In the genomic region with DNA sequence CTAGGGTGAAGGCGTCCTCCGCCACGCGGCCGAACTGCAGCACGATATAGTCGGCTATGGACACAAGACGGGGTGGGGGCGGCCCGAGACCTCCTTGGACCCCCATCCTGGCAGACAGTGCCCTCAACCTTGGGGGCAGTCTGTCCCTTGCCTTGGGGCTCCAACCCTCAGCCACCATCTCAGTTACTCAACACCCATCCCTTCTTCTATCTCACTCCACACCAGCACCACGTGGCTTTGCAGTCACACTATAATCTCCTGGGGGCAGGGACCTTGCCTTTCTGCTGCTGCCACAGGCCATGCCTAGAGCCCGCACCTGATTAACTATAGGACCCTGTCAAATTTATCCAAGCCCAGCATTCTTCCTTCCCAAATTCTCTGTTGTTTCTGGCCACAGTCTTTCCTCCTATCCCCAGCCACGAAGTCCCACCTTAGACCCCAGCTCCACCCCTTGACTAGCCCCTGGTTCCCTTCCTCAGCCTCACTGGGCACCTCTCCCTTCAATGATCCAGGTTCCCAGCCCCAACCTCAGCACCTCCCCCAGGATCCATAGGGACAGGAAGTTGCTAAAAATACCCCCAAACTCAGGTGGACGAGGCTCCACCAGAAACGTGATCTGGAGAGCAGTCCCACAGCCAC, we compare ENCODE assay signal across 1 cellular context.
TF ChIP-seq lines count a peak whose summit lies in the region.

No MANE protein-coding gene starts in this region.

TF ChIP-seq in GM23338, 12 proteins besides CTCF, POLR2A, EP300 and RAD21:
- TF ChIP-seq, protein P1, sequence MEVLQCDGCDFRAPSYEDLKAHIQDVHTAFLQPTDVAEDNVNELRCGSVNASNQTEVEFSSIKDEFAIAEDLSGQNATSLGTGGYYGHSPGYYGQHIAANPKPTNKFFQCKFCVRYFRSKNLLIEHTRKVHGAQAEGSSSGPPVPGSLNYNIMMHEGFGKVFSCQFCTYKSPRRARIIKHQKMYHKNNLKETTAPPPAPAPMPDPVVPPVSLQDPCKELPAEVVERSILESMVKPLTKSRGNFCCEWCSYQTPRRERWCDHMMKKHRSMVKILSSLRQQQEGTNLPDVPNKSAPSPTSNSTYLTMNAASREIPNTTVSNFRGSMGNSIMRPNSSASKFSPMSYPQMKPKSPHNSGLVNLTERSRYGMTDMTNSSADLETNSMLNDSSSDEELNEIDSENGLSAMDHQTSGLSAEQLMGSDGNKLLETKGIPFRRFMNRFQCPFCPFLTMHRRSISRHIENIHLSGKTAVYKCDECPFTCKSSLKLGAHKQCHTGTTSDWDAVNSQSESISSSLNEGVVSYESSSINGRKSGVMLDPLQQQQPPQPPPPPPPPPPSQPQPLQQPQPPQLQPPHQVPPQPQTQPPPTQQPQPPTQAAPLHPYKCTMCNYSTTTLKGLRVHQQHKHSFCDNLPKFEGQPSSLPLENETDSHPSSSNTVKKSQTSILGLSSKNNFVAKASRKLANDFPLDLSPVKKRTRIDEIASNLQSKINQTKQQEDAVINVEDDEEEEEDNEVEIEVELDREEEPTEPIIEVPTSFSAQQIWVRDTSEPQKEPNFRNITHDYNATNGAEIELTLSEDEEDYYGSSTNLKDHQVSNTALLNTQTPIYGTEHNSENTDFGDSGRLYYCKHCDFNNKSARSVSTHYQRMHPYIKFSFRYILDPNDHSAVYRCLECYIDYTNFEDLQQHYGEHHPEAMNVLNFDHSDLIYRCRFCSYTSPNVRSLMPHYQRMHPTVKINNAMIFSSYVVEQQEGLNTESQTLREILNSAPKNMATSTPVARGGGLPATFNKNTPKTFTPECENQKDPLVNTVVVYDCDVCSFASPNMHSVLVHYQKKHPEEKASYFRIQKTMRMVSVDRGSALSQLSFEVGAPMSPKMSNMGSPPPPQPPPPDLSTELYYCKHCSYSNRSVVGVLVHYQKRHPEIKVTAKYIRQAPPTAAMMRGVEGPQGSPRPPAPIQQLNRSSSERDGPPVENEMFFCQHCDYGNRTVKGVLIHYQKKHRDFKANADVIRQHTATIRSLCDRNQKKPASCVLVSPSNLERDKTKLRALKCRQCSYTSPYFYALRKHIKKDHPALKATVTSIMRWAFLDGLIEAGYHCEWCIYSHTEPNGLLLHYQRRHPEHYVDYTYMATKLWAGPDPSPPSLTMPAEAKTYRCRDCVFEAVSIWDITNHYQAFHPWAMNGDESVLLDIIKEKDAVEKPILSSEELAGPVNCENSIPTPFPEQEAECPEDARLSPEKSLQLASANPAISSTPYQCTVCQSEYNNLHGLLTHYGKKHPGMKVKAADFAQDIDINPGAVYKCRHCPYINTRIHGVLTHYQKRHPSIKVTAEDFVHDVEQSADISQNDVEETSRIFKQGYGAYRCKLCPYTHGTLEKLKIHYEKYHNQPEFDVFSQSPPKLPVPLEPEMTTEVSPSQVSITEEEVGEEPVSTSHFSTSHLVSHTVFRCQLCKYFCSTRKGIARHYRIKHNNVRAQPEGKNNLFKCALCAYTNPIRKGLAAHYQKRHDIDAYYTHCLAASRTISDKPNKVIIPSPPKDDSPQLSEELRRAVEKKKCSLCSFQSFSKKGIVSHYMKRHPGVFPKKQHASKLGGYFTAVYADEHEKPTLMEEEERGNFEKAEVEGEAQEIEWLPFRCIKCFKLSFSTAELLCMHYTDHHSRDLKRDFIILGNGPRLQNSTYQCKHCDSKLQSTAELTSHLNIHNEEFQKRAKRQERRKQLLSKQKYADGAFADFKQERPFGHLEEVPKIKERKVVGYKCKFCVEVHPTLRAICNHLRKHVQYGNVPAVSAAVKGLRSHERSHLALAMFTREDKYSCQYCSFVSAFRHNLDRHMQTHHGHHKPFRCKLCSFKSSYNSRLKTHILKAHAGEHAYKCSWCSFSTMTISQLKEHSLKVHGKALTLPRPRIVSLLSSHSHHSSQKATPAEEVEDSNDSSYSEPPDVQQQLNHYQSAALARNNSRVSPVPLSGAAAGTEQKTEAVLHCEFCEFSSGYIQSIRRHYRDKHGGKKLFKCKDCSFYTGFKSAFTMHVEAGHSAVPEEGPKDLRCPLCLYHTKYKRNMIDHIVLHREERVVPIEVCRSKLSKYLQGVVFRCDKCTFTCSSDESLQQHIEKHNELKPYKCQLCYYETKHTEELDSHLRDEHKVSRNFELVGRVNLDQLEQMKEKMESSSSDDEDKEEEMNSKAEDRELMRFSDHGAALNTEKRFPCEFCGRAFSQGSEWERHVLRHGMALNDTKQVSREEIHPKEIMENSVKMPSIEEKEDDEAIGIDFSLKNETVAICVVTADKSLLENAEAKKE (CRISPR knock-in tag; IDR thresholded peaks at IDR 0.05): no peak
- TF ChIP-seq STAT1 (IDR thresholded peaks at IDR 0.05; ENCODE audit: unreplicated experiment) (no peak), POLR2AphosphoS5 (IDR thresholded peaks at IDR 0.05; ENCODE audit: low read depth) (no peak; the same call in 1 of the 2 replicates), NANOG (IDR thresholded peaks at IDR 0.05; ENCODE audit: borderline replicate concordance) (no peak), EZH2 (IDR thresholded peaks at IDR 0.05; ENCODE audit: low read depth, unreplicated experiment) (no peak), JUNB (IDR thresholded peaks at IDR 0.05; ENCODE audit: unreplicated experiment) (no peak), ZNF331 (CRISPR knock-in tag; IDR thresholded peaks at IDR 0.05; ENCODE audit: low read depth) (no peak), ZNF114 (CRISPR knock-in tag; IDR thresholded peaks at IDR 0.05) (no peak), CREB1 (CRISPR knock-in tag; IDR thresholded peaks at IDR 0.05; ENCODE audit: low read depth) (no peak), EZH2phosphoT487 (IDR thresholded peaks at IDR 0.05; ENCODE audit: unreplicated experiment) (no peak)
- TF ChIP-seq, protein P2, sequence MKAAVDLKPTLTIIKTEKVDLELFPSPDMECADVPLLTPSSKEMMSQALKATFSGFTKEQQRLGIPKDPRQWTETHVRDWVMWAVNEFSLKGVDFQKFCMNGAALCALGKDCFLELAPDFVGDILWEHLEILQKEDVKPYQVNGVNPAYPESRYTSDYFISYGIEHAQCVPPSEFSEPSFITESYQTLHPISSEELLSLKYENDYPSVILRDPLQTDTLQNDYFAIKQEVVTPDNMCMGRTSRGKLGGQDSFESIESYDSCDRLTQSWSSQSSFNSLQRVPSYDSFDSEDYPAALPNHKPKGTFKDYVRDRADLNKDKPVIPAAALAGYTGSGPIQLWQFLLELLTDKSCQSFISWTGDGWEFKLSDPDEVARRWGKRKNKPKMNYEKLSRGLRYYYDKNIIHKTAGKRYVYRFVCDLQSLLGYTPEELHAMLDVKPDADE (IDR thresholded peaks at IDR 0.05): no peak
- TF ChIP-seq, protein P3, sequence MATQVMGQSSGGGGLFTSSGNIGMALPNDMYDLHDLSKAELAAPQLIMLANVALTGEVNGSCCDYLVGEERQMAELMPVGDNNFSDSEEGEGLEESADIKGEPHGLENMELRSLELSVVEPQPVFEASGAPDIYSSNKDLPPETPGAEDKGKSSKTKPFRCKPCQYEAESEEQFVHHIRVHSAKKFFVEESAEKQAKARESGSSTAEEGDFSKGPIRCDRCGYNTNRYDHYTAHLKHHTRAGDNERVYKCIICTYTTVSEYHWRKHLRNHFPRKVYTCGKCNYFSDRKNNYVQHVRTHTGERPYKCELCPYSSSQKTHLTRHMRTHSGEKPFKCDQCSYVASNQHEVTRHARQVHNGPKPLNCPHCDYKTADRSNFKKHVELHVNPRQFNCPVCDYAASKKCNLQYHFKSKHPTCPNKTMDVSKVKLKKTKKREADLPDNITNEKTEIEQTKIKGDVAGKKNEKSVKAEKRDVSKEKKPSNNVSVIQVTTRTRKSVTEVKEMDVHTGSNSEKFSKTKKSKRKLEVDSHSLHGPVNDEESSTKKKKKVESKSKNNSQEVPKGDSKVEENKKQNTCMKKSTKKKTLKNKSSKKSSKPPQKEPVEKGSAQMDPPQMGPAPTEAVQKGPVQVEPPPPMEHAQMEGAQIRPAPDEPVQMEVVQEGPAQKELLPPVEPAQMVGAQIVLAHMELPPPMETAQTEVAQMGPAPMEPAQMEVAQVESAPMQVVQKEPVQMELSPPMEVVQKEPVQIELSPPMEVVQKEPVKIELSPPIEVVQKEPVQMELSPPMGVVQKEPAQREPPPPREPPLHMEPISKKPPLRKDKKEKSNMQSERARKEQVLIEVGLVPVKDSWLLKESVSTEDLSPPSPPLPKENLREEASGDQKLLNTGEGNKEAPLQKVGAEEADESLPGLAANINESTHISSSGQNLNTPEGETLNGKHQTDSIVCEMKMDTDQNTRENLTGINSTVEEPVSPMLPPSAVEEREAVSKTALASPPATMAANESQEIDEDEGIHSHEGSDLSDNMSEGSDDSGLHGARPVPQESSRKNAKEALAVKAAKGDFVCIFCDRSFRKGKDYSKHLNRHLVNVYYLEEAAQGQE (IDR thresholded peaks at IDR 0.05; ENCODE audit: unreplicated experiment): no peak
